Comparison of ENCODE assay signal across 9 cellular contexts in the genomic region with DNA sequence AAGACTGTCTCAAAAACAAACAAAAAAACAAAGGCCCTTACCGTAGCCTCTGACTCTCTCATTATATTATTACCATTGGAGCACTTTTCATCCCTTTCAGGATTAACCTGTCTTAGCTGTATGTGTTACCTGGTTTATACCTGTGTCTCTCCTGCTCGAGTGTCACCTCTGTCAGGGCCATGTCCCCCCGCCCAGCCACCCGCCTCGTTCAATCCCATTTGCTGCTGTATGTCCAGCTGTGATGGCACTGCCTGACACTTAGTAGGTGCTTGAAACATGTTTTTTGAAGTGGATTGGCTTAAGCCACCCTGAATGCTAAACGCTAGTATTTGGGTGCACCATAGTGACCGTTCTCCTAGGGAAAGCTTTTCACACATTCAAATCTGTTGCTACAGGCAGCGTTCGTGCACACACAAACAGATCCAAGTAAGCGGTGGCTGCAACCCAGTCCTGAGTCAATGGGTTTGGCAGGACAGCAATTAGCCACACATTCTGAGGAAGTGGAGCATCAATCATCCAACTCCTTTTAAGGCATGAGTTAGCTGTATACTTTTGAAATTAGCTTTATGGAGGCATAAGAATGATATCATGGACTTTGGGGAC.
DNase-seq lines count a peak whose midpoint lies in the region; ATAC-seq and TF ChIP-seq lines count a peak whose summit lies in the region.
"Had no signal": no experiment of that assay in that cellular context is flagged by ENCODE, and none has a peak within 500 bp of the region (broad histone marks: within the 10 kb centered on the region; RNA-seq: fewer than 3 reads in every experiment).

No MANE protein-coding gene starts in this region.

- TF ChIP-seq CTCF in RWPE1 (conservative IDR thresholded peaks at IDR 0.05; ENCODE audit: low read depth), result no peak

- POLR2A ChIA-PET in T-cell (lab: Charles Lee), result no interaction called here
- POLR2A ChIA-PET in RWPE1 (lab: Yijun Ruan, JAX; ENCODE audit: low non-redundant PET), result no interaction called here

- CTCF ChIA-PET in T-cell (lab: Charles Lee), result interaction anchor here in 1 of 2 donors (0.9 to 1.0 kb wide), 2 partner anchors 171 to 223 kb away, joined by 3 read pairs; no protein-coding TSS in a partner anchor
- CTCF ChIA-PET in RWPE1 (lab: Yijun Ruan, JAX), result interaction anchor here (0.7 kb wide), 1 partner anchor 602 kb away, joined by 5 read pairs; no protein-coding TSS in a partner anchor

- DNase-seq in SIG-M5 treated with dmso at 0.1 percent for 504 hours (lab: John Stamatoyannopoulos, UW; ENCODE audit: unreplicated experiment) (peak; percentile 74), SIG-M5 (lab: John Stamatoyannopoulos, UW) (no peak), T-cell (no peak), glomerular endothelial cell (ENCODE audit: extremely low read depth, low read depth, low spot score) (peak; percentile 50), GM19240 (ENCODE audit: insufficient read length, low spot score) (no peak), RWPE1 (ENCODE audit: low spot score) (no peak)
- no peak for DNase-seq in stimulated activated effector memory CD8-positive, alpha-beta T cell treated with anti-CD3 and anti-CD28 coated beads, Interleukin-12 subunit alpha, Interleukin-12 subunit beta, amount 100 ng/mL, for 72 hours (ENCODE audit: low spot score in 2 of 2)

- no peak overlapping the region; the same call in 1 of the 2 replicates for H3K27ac ChIP-seq in RWPE1
- H3K27ac ChIP-seq: KMS-11 had no signal

- no peaks in the 10 kb centered on the region for H3K36me3 Mint-ChIP-seq in T-cell
- peaks cover 6% of the 10 kb centered on the region for H3K36me3 Mint-ChIP-seq in stimulated activated effector memory CD8-positive, alpha-beta T cell treated with anti-CD3 and anti-CD28 coated beads, Interleukin-12 subunit alpha, Interleukin-12 subunit beta, amount 100 ng/mL, for 72 hours

- peak in 2 of 4 experiments; percentile 14 to 20 for ATAC-seq in T-cell (replicated peaks in 1 of 4)
- peak; percentile 55 for ATAC-seq in stimulated activated effector memory CD8-positive, alpha-beta T cell treated with anti-CD3 and anti-CD28 coated beads, Interleukin-12 subunit alpha, Interleukin-12 subunit beta, amount 100 ng/mL, for 72 hours
- no peak for ATAC-seq in HG02588 (IDR thresholded peaks at IDR 0.05; ENCODE audit: unreplicated experiment)

- H3K27me3 Mint-ChIP-seq in T-cell, result no peaks in the 10 kb centered on the region

- H3K27ac Mint-ChIP-seq in T-cell, result peak overlapping the region; percentile 46 to 86
- H3K27ac Mint-ChIP-seq in stimulated activated effector memory CD8-positive, alpha-beta T cell treated with anti-CD3 and anti-CD28 coated beads, Interleukin-12 subunit alpha, Interleukin-12 subunit beta, amount 100 ng/mL, for 72 hours, result no peak overlapping the region

- peaks cover 26 to 32% (median 28%) of the 10 kb centered on the region in 3 donors for H3K4me1 Mint-ChIP-seq in T-cell
- peaks cover 33% of the 10 kb centered on the region for H3K4me1 Mint-ChIP-seq in stimulated activated effector memory CD8-positive, alpha-beta T cell treated with anti-CD3 and anti-CD28 coated beads, Interleukin-12 subunit alpha, Interleukin-12 subunit beta, amount 100 ng/mL, for 72 hours

- no peaks in the 10 kb centered on the region for H3K9me3 Mint-ChIP-seq in T-cell
- H3K9me3 Mint-ChIP-seq in stimulated activated effector memory CD8-positive, alpha-beta T cell treated with anti-CD3 and anti-CD28 coated beads, Interleukin-12 subunit alpha, Interleukin-12 subunit beta, amount 100 ng/mL, for 72 hours, result no peaks in the 10 kb centered on the region

- peak overlapping the region in 2 of 3 donors; percentile 28 to 60 for H3K4me3 Mint-ChIP-seq in T-cell
- H3K4me3 Mint-ChIP-seq in stimulated activated effector memory CD8-positive, alpha-beta T cell treated with anti-CD3 and anti-CD28 coated beads, Interleukin-12 subunit alpha, Interleukin-12 subunit beta, amount 100 ng/mL, for 72 hours, result peak overlapping the region; percentile 54

Comparison
In these comparisons a context has a peak if more than half of its experiments do, and no peak if none do; other contexts are left out.
1. DNase-seq: peak in SIG-M5 treated with dmso at 0.1 percent for 504 hours (single experiment) and glomerular endothelial cell (single experiment); none in SIG-M5 (single experiment), T-cell (0 of 34), stimulated activated effector memory CD8-positive, alpha-beta T cell treated with anti-CD3 and anti-CD28 coated beads, Interleukin-12 subunit alpha, Interleukin-12 subunit beta, amount 100 ng/mL, for 72 hours (0 of 2), GM19240 (single experiment) and RWPE1 (single experiment).